ENCODE assay signal across 8 cellular contexts in the genomic region with DNA sequence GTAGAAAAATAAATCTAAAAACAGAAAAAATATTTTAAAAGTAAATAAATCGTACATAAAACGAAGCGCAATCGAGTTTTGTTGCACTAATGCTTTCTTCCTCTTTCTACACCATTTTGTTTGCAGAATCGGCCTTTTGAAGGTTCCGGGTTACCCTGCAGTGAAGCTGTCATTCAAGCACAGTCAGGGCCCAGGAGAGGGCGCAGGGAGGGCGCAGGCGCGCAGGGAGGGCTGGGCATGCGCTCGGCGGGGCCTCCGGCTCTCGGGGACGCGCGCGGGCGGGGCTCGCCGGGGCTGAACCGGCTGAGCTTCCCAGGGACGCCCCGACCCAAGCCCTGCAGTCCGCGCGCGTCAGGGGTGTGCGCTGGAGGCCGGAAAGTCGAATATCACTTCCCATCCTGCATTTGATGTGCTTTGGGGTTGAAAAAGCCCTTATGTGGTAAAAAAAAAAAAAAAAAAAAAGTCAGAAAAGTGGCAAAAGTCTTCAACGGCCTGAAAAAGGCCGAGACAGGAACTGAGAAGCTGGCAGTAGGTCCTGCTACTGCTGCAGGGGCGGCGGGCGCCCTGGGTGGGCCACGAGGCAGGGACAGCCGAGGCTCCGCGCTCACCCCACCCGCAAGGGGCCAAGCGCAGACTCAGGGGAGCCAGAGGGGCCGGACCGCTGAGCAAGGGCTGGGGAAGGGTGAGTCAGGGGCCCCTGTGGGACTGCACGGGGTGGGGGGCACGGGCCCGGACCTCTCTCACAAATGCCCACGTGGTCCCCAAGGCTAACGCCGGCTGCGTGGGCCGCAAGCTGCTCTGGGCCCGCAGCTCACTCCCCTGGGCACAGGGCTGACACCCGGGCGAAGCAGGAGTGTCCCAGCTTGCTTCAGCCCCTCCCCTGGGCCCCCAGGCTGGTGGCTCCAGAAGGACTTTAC. TPM values are rescaled to one million over a fixed set of nuclear protein-coding genes. Genes with fewer than 3 reads are reported as not detected.
DNase-seq lines count a peak whose midpoint lies in the region; ATAC-seq, FAIRE-seq and TF ChIP-seq lines count a peak whose summit lies in the region.

No MANE protein-coding gene starts in this region.

- H4K20me1 ChIP-seq in neural progenitor cell (ENCODE audit: low read depth), result no peaks in the 10 kb centered on the region

- DNase-seq in DMS 273 (lab: John Stamatoyannopoulos, UW; ENCODE audit: unreplicated experiment), result peak; percentile 96
- DNase-seq in HuH-7.5 (ENCODE audit: low spot score), result peak; percentile 90
- peak; percentile 94 to 95 for DNase-seq in SJCRH30
- DNase-seq in activated naive CD4-positive, alpha-beta T cell treated with Interleukin-2 at 50 U/mL for 16 hours, result peak; percentile 89
- DNase-seq in frontal cortex (ENCODE audit: low spot score in 2 of 2), result peak; percentile 88 to 89
- peak; percentile 91 for DNase-seq in neural progenitor cell (ENCODE audit: low spot score)
- peak; percentile 92 for DNase-seq in stomach

- no peak for TF ChIP-seq POLR2A in stomach (IDR thresholded peaks at IDR 0.05)

- H3K27ac ChIP-seq in SJCRH30, result peak overlapping the region; percentile 40
- H3K27ac ChIP-seq in neural progenitor cell, result no peak overlapping the region
- H3K27ac ChIP-seq in stomach, result peak overlapping the region; percentile 78 to 90 (median 85)

- H3K27ac Mint-ChIP-seq in neural progenitor cell, result no peak overlapping the region

- H3K36me3 Mint-ChIP-seq in neural progenitor cell, result peaks cover 7% of the 10 kb centered on the region

- no peak overlapping the region for H3K9ac ChIP-seq in neural progenitor cell

- peak overlapping the region; percentile 66 for H2AFZ ChIP-seq in neural progenitor cell (replicated peaks)

- no peaks in the 10 kb centered on the region for H3F3A ChIP-seq in neural progenitor cell (ENCODE audit: low read depth)

- ATAC-seq in GM21528 (IDR thresholded peaks at IDR 0.05; ENCODE audit: low FRiP score, unreplicated experiment), result peak; percentile 100

- peak overlapping the region; percentile 63 for H3K4me2 ChIP-seq in neural progenitor cell

- peaks cover 11% of the 10 kb centered on the region; the same call in 1 of the 2 replicates for H3K4me1 ChIP-seq in SJCRH30
- peaks cover 5% of the 10 kb centered on the region for H3K4me1 ChIP-seq in neural progenitor cell
- H3K4me1 ChIP-seq in stomach, result peaks cover 12 to 36% (median 24%) of the 10 kb centered on the region in 4 donors

- peak; percentile 51 for TF ChIP-seq CTCF in neural progenitor cell (IDR thresholded peaks at IDR 0.05)
- TF ChIP-seq CTCF in stomach (IDR thresholded peaks at IDR 0.05), result peak in 1 of 7 experiments; percentile 44

- no peaks in the 10 kb centered on the region for H3K79me2 ChIP-seq in neural progenitor cell (ENCODE audit: low read depth)

- H3K9me3 Mint-ChIP-seq in neural progenitor cell, result no peaks in the 10 kb centered on the region

- 0 out of 2 replicates have a peak, but pooled peaks cover 8% of the 10 kb centered on the region for H3K9me3 ChIP-seq in SJCRH30 (replicated peaks)
- H3K9me3 ChIP-seq in neural progenitor cell (ENCODE audit: low read depth), result no peaks in the 10 kb centered on the region
- H3K9me3 ChIP-seq in stomach, result no peaks in the 10 kb centered on the region

- peaks cover 18% of the 10 kb centered on the region for H3K4me1 Mint-ChIP-seq in neural progenitor cell

- H3K4me3 ChIP-seq in SJCRH30 (peak overlapping the region; percentile 51), neural progenitor cell (peak overlapping the region; percentile 22), stomach (peak overlapping the region; percentile 22 to 40 (median 33))

- H3K27me3 Mint-ChIP-seq in neural progenitor cell (ENCODE audit: insufficient read depth, low read depth), result no peaks in the 10 kb centered on the region

- WGBS in stomach, 5 donors, result 17 to 32% (median 27%) methylated on average over 45 to 56 of the region's 56 CpGs

- TF ChIP-seq EP300 in stomach (IDR thresholded peaks at IDR 0.05), result no peak

- H3K36me3 ChIP-seq in SJCRH30, result 0 out of 2 replicates have a peak, but pooled peaks cover 2% of the 10 kb centered on the region
- H3K36me3 ChIP-seq in neural progenitor cell, result no peaks in the 10 kb centered on the region
- no peaks in the 10 kb centered on the region for H3K36me3 ChIP-seq in stomach

- peak; percentile 81 for FAIRE-seq in frontal cortex (lab: Jason Lieb, UNC)

- H3K27me3 ChIP-seq in SJCRH30, result no peaks in the 10 kb centered on the region
- no peaks in the 10 kb centered on the region for H3K27me3 ChIP-seq in neural progenitor cell
- H3K27me3 ChIP-seq in stomach, result no peaks in the 10 kb centered on the region

- H3K4me3 Mint-ChIP-seq in neural progenitor cell, result peak overlapping the region; percentile 73

- intact Hi-C loops in stomach (cut with DNase I; ENCODE audit: low total_unique reads), result no loop called here

RNA-seq across cellular contexts. Expression of a gene that starts 40.5 kb away (rescaled TPM):
- total RNA-seq in SJCRH30 (2014; rRNA removed; shearing (Covaris generic)), result 0.18 and 0.28 TPM in 2 replicates
- 6.5 TPM for total RNA-seq in frontal cortex
- 0.09 and 0.13 TPM in 2 replicates for total RNA-seq in neural progenitor cell (ENCODE audit: low replicate concordance)
- total RNA-seq in stomach, result 10 to 100 TPM in 2 of 5 donors, 1 to 10 TPM in 2, under 1 TPM in 1; under 0.01 to 56.0 (median 7.7) TPM
- under 1 TPM; 0.31 to 0.87 (median 0.70) TPM for polyA plus RNA-seq in stomach
